ENCODE assay signal across 1 cellular context in the genomic region with DNA sequence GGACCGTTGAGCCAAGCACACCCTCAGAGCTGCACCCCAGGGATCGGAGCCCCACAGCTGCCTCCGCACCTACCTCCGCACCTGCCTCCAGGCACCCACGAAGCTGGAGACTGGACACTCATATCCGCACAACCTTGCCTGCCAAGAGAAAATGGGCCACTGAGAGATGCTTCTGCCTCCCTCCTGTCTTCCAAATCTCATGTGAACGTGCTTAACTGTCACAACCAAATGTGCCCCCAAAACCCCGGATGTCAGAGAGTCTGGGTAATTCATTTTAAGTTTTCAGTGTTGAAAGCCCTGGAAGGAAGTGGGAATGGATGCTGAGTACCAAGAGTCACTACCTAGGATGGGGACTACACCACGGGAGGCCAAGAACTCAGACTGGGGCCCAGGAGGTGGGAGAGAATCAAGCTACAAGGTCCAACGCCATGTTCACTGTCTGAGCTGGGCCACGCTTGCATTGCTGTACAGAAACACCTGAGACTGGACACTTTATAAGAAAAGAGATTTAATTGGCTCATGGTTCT.
TF ChIP-seq lines count a peak whose summit lies in the region.

No MANE protein-coding gene starts in this region.

TF ChIP-seq in WTC11, 78 proteins besides CTCF, POLR2A, EP300 and RAD21 (continued from another document):
- TF ChIP-seq, protein P1, sequence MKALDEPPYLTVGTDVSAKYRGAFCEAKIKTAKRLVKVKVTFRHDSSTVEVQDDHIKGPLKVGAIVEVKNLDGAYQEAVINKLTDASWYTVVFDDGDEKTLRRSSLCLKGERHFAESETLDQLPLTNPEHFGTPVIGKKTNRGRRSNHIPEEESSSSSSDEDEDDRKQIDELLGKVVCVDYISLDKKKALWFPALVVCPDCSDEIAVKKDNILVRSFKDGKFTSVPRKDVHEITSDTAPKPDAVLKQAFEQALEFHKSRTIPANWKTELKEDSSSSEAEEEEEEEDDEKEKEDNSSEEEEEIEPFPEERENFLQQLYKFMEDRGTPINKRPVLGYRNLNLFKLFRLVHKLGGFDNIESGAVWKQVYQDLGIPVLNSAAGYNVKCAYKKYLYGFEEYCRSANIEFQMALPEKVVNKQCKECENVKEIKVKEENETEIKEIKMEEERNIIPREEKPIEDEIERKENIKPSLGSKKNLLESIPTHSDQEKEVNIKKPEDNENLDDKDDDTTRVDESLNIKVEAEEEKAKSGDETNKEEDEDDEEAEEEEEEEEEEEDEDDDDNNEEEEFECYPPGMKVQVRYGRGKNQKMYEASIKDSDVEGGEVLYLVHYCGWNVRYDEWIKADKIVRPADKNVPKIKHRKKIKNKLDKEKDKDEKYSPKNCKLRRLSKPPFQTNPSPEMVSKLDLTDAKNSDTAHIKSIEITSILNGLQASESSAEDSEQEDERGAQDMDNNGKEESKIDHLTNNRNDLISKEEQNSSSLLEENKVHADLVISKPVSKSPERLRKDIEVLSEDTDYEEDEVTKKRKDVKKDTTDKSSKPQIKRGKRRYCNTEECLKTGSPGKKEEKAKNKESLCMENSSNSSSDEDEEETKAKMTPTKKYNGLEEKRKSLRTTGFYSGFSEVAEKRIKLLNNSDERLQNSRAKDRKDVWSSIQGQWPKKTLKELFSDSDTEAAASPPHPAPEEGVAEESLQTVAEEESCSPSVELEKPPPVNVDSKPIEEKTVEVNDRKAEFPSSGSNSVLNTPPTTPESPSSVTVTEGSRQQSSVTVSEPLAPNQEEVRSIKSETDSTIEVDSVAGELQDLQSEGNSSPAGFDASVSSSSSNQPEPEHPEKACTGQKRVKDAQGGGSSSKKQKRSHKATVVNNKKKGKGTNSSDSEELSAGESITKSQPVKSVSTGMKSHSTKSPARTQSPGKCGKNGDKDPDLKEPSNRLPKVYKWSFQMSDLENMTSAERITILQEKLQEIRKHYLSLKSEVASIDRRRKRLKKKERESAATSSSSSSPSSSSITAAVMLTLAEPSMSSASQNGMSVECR (CRISPR knock-in tag; IDR thresholded peaks at IDR 0.05; ENCODE audit: borderline replicate concordance) = no peak
- TF ChIP-seq IRF2 (CRISPR knock-in tag; IDR thresholded peaks at IDR 0.05; ENCODE audit: borderline replicate concordance, low read depth) (no peak), GTF2I (CRISPR knock-in tag; conservative IDR thresholded peaks at IDR 0.05) (no peak), ZNF138 (CRISPR knock-in tag; conservative IDR thresholded peaks at IDR 0.05) (no peak), MXD4 (CRISPR knock-in tag; IDR thresholded peaks at IDR 0.05; ENCODE audit: borderline replicate concordance) (no peak), MLX (CRISPR knock-in tag; IDR thresholded peaks at IDR 0.05) (no peak)
- TF ChIP-seq, protein P2, sequence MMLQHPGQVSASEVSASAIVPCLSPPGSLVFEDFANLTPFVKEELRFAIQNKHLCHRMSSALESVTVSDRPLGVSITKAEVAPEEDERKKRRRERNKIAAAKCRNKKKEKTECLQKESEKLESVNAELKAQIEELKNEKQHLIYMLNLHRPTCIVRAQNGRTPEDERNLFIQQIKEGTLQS (CRISPR knock-in tag; conservative IDR thresholded peaks at IDR 0.05) = no peak
- TF ChIP-seq, protein P3, sequence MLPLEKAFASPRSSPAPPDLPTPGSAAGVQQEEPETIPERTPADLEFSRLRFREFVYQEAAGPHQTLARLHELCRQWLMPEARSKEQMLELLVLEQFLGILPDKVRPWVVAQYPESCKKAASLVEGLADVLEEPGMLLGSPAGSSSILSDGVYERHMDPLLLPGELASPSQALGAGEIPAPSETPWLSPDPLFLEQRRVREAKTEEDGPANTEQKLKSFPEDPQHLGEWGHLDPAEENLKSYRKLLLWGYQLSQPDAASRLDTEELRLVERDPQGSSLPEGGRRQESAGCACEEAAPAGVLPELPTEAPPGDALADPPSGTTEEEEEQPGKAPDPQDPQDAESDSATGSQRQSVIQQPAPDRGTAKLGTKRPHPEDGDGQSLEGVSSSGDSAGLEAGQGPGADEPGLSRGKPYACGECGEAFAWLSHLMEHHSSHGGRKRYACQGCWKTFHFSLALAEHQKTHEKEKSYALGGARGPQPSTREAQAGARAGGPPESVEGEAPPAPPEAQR (CRISPR knock-in tag; IDR thresholded peaks at IDR 0.05) = no peak
